In genomic region chr6:26232306-26232949, GRCh38 we compare ENCODE assay signal across 11 cellular contexts.
DNase-seq lines count a peak whose midpoint lies in the region; ATAC-seq and TF ChIP-seq lines count a peak whose summit lies in the region.
"Had no signal": no experiment of that assay in that cellular context is flagged by ENCODE, and none has a peak within 500 bp of the region (broad histone marks: within the 10 kb centered on the region; RNA-seq: fewer than 3 reads in every experiment).

No MANE protein-coding gene starts in this region.

- H3K27me3 Mint-ChIP-seq in dendritic cell treated with granulocyte-macrophage colony-stimulating factor and Interleukin-4, amounts not matched to agents 40 ng/mL and 50 ng/mL, for 4 days = no peaks in the 10 kb centered on the region

- CTCF ChIA-PET in OCI-LY7 (lab: Charles Lee; ENCODE audit: unreplicated experiment) = no interaction called here

- H3K4me1 ChIP-seq in OCI-LY7 (ENCODE audit: insufficient read depth, low read length, poor library complexity, severe bottlenecking) (peaks cover 26% of the 10 kb centered on the region), osteoblast (ENCODE audit: insufficient read depth, low read length) (peaks cover 23% of the 10 kb centered on the region)

- H3K79me2 ChIP-seq in OCI-LY7 (ENCODE audit: insufficient read depth, low read depth, low read length) (no peaks in the 10 kb centered on the region), osteoblast (ENCODE audit: insufficient read depth, low read length) (no peaks in the 10 kb centered on the region)

- H3K4me1 Mint-ChIP-seq in dendritic cell treated with granulocyte-macrophage colony-stimulating factor and Interleukin-4, amounts not matched to agents 40 ng/mL and 50 ng/mL, for 4 days (ENCODE audit: low read depth) = peaks cover 33% of the 10 kb centered on the region

- H3K36me3 Mint-ChIP-seq in dendritic cell treated with granulocyte-macrophage colony-stimulating factor and Interleukin-4, amounts not matched to agents 40 ng/mL and 50 ng/mL, for 4 days (ENCODE audit: low read depth) = no peaks in the 10 kb centered on the region

- H3K4me3 ChIP-seq in GM12875 (ENCODE audit: low read depth, low read length) = peak overlapping the region; percentile 60
- H3K4me3 ChIP-seq in OCI-LY7 (ENCODE audit: low read depth, low read length, poor library complexity, severe bottlenecking) = no peak overlapping the region
- peak overlapping the region; percentile 75 for H3K4me3 ChIP-seq in osteoblast (ENCODE audit: insufficient read depth, low read length)

- H3K9me2 ChIP-seq in OCI-LY7 (ENCODE audit: insufficient read depth, low read length) = no peaks in the 10 kb centered on the region

- H4K20me1 ChIP-seq in OCI-LY7 (ENCODE audit: insufficient read depth, low read length) = no peaks in the 10 kb centered on the region
- no peaks in the 10 kb centered on the region for H4K20me1 ChIP-seq in osteoblast (ENCODE audit: insufficient read depth, low read length)

- no peaks in the 10 kb centered on the region for H3K27me3 ChIP-seq in osteoblast (ENCODE audit: insufficient read depth, low read length)

- peak overlapping the region; percentile 87 for H3K27ac Mint-ChIP-seq in dendritic cell treated with granulocyte-macrophage colony-stimulating factor and Interleukin-4, amounts not matched to agents 40 ng/mL and 50 ng/mL, for 4 days

- no peak overlapping the region for H3K4me3 Mint-ChIP-seq in dendritic cell treated with granulocyte-macrophage colony-stimulating factor and Interleukin-4, amounts not matched to agents 40 ng/mL and 50 ng/mL, for 4 days

- POLR2A ChIA-PET in OCI-LY7 (lab: Charles Lee) = interaction anchor here (0.8 to 6.9 kb wide), 6 partner anchors 9 to 91 kb away, joined by 3 to 244 read pairs (median 64); a partner anchor contains a TSS

- TF ChIP-seq CTCF in GM12875 (IDR thresholded peaks at IDR 0.05; ENCODE audit: borderline replicate concordance, insufficient read depth, low read depth, low read length) (no peak), OCI-LY7 (conservative IDR thresholded peaks at IDR 0.05; ENCODE audit: low read length) (no peak), osteoblast (IDR thresholded peaks at IDR 0.05; ENCODE audit: extremely low read depth, low read depth, low read length) (no peak)

- no peaks in the 10 kb centered on the region for H3K36me3 ChIP-seq in OCI-LY7 (ENCODE audit: insufficient read depth, low read length)
- H3K36me3 ChIP-seq in osteoblast (ENCODE audit: insufficient read depth, low read length) = no peaks in the 10 kb centered on the region

- BruUV-seq in OCI-LY7 (replicated peaks; lab: Mats Ljungman, UMichigan) = no TSS peak

- H3K27ac ChIP-seq in OCI-LY7 (ENCODE audit: low read depth, low read length, poor library complexity, severe bottlenecking) (peak overlapping the region; percentile 92), osteoblast (ENCODE audit: low read depth, low read length) (no peak overlapping the region)
- H3K27ac ChIP-seq: HL-60 had no signal

- no peaks in the 10 kb centered on the region for H3K9me3 ChIP-seq in OCI-LY7 (ENCODE audit: low read length)
- H3K9me3 ChIP-seq in osteoblast (ENCODE audit: low read depth, low read length) = no peaks in the 10 kb centered on the region

- no peaks in the 10 kb centered on the region for H3K9me3 Mint-ChIP-seq in dendritic cell treated with granulocyte-macrophage colony-stimulating factor and Interleukin-4, amounts not matched to agents 40 ng/mL and 50 ng/mL, for 4 days

- no peak overlapping the region for H2AFZ ChIP-seq in OCI-LY7 (ENCODE audit: low read length)
- no peak overlapping the region for H2AFZ ChIP-seq in osteoblast (ENCODE audit: low read length)

- DNase-seq in OCI-LY7 (ENCODE audit: low spot score) (no peak), osteoblast (ENCODE audit: insufficient read length, low spot score, missing footprints) (no peak), DMS79 treated with DMSO at 0.1 percent for 48 hours (lab: John Stamatoyannopoulos, UW) (no peak), MV-4-11 (lab: John Stamatoyannopoulos, UW) (no peak)
- no peak for DNase-seq in stimulated activated CD4-positive, alpha-beta T cell treated with anti-CD3 and anti-CD28 coated beads, Interleukin-2, amount 100 ng/mL, for 48 hours
- DNase-seq: cerebellar nuclear complex, NCI-H446 had no signal

- intact Hi-C loops in OCI-LY7 (cut with micrococcal nuclease; ENCODE audit: unreplicated experiment) = no loop called here
- intact Hi-C loops in dendritic cell treated with granulocyte-macrophage colony-stimulating factor and Interleukin-4, amounts not matched to agents 40 ng/mL and 50 ng/mL, for 4 days (cut with micrococcal nuclease) = no loop called here

- H3K4me2 ChIP-seq in OCI-LY7 (ENCODE audit: low read length) = peak overlapping the region; percentile 96; the same call in 1 of the 2 replicates
- H3K4me2 ChIP-seq in osteoblast (ENCODE audit: insufficient read depth, low read length) = peak overlapping the region; percentile 98

- no peak for ATAC-seq in GM18909 (IDR thresholded peaks at IDR 0.05; ENCODE audit: poor library complexity, unreplicated experiment)
